ENCODE assay signal across 25 cellular contexts in the genomic region with DNA sequence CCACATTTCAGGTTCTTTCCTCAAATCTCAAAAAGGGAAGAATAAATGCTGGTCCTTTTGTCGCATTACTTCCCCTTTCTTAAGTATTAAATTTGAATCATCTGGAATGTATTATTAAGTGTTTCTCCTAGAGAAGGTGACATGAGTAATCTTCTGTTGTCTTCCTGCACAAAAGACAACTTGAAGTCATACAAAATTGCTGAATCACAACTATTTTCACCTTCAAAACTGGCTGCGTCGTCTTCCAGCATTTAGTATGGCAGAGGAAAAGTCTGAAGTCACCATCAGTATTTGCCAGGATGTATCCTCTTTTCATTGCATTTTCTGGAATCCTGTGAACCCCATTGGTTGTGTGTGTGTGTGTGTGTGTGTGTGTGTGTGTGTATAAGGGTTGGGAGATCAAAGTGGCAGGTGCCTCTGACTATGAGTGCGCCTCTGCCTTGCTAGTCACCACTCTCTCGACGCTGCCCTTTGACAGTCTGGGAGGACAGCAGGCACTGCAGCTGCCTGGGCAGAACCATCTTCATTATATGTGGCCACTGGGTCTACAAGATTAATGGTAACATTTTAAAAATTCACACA.
DNase-seq lines count a peak whose midpoint lies in the region; ATAC-seq and TF ChIP-seq lines count a peak whose summit lies in the region.
"Had no signal": no experiment of that assay in that cellular context is flagged by ENCODE, and none has a peak within 500 bp of the region (broad histone marks: within the 10 kb centered on the region; RNA-seq: fewer than 3 reads in every experiment).

No MANE protein-coding gene starts in this region.

- peaks cover 21 to 33% of the 10 kb centered on the region in 2 donors for H3K4me1 Mint-ChIP-seq in natural killer cell treated with Interleukin-12 subunit alpha and Interleukin-12 subunit beta and Interleukin-15 and Interleukin-18, amount 100 ng/mL, for 72 hours (ENCODE audit: low read depth in 2 of 2)
- H3K4me1 Mint-ChIP-seq in natural killer cell: peaks cover 19 to 26% of the 10 kb centered on the region in 2 donors

- H3K27me3 Mint-ChIP-seq in natural killer cell treated with Interleukin-12 subunit alpha and Interleukin-12 subunit beta and Interleukin-15 and Interleukin-18, amount 100 ng/mL, for 72 hours: peaks cover 0 to 4% of the 10 kb centered on the region in 2 donors
- peaks cover 0 to 8% of the 10 kb centered on the region in 2 donors for H3K27me3 Mint-ChIP-seq in natural killer cell (ENCODE audit: low read depth in 2 of 2)

- no peak overlapping the region for H3K27ac Mint-ChIP-seq in natural killer cell treated with Interleukin-12 subunit alpha and Interleukin-12 subunit beta and Interleukin-15 and Interleukin-18, amount 100 ng/mL, for 72 hours
- H3K27ac Mint-ChIP-seq in natural killer cell: no peak overlapping the region
- H3K27ac Mint-ChIP-seq: H9 had no signal

- no peak overlapping the region for H3K4me3 Mint-ChIP-seq in natural killer cell treated with Interleukin-12 subunit alpha and Interleukin-12 subunit beta and Interleukin-15 and Interleukin-18, amount 100 ng/mL, for 72 hours
- H3K4me3 Mint-ChIP-seq in natural killer cell: no peak overlapping the region
- H3K4me3 Mint-ChIP-seq: activated CD8-positive, alpha-beta T cell treated with anti-CD3 and anti-CD28 coated beads, Interleukin-2, amount 10 ng/mL, durations not matched to agents 7 days and 5 days; H9 had no signal

- DNase-seq in DMS153 (lab: John Stamatoyannopoulos, UW): peak; percentile 29
- DNase-seq in DMS153 treated with DMSO at 0.1 percent for 48 hours (lab: John Stamatoyannopoulos, UW; ENCODE audit: unreplicated experiment): no peak
- DNase-seq in natural killer cell treated with Interleukin-12 subunit alpha and Interleukin-12 subunit beta and Interleukin-15 and Interleukin-18, amount 100 ng/mL, for 72 hours (ENCODE audit: low spot score): peak; percentile 42
- DNase-seq in natural killer cell: no peak
- peak; percentile 83 for DNase-seq in NCI-H774 (lab: John Stamatoyannopoulos, UW)
- DNase-seq in brain microvascular endothelial cell: no peak
- DNase-seq: activated CD8-positive, alpha-beta T cell treated with anti-CD3 and anti-CD28 coated beads, Interleukin-2, amount 10 ng/mL, durations not matched to agents 7 days and 5 days; activated gamma-delta T cell; body of pancreas; DMS79 treated with DMSO at 0.1 percent for 48 hours; H9; IMR-90; mesendoderm; NCI-H1436; NCI-H2171 treated with DMSO at 0.1 percent for 48 hours; NCI-H524 treated with DMSO at 0.1 percent for 48 hours; stomach; thyroid gland had no signal

- intact Hi-C loops in natural killer cell (cut with micrococcal nuclease): no loop called here

- H3K9me3 ChIP-seq in neutrophil: no peaks in the 10 kb centered on the region
- H3K9me3 ChIP-seq: body of pancreas, left lung, stomach, thyroid gland, vagina had no signal

- H3K36me3 ChIP-seq in neutrophil (peaks cover 6% of the 10 kb centered on the region), brain microvascular endothelial cell (replicated peaks) (no peaks in the 10 kb centered on the region)
- H3K36me3 ChIP-seq: thyroid gland had no signal

- in situ Hi-C loops in brain microvascular endothelial cell (cut with HindIII; ENCODE audit: low pct_ligation_motif_present, low sequenced_read_pairs): no loop called here

- H3K27ac ChIP-seq in neutrophil (peak overlapping the region; percentile 82), brain microvascular endothelial cell (no peak overlapping the region)
- H3K27ac ChIP-seq: 22Rv1, body of pancreas, RWPE1, SK-N-MC, stomach, thyroid gland, vagina had no signal

- H3K9me3 Mint-ChIP-seq in natural killer cell treated with Interleukin-12 subunit alpha and Interleukin-12 subunit beta and Interleukin-15 and Interleukin-18, amount 100 ng/mL, for 72 hours: no peaks in the 10 kb centered on the region
- H3K9me3 Mint-ChIP-seq in natural killer cell: no peaks in the 10 kb centered on the region
- H3K9me3 Mint-ChIP-seq: H9 had no signal

- H3K4me1 ChIP-seq in neutrophil (ENCODE audit: control insufficient read depth in 1 of 2, insufficient read depth in 1 of 2, low read depth in 1 of 2, low read length in 1 of 2): peaks cover 37 to 52% of the 10 kb centered on the region in 2 experiments
- H3K4me1 ChIP-seq: body of pancreas had no signal

- TF ChIP-seq CTCF in natural killer cell (IDR thresholded peaks at IDR 0.05): no peak
- no peak for TF ChIP-seq CTCF in neutrophil (IDR thresholded peaks at IDR 0.05)
- TF ChIP-seq CTCF in brain microvascular endothelial cell (IDR thresholded peaks at IDR 0.05; ENCODE audit: low read depth, low read length, missing control alignments): no peak

- ATAC-seq in natural killer cell treated with Interleukin-12 subunit alpha and Interleukin-12 subunit beta and Interleukin-15 and Interleukin-18, amount 100 ng/mL, for 72 hours: no peak
- ATAC-seq in natural killer cell (no peak), GM21825 (IDR thresholded peaks at IDR 0.05; ENCODE audit: unreplicated experiment) (no peak)
- ATAC-seq: activated CD8-positive, alpha-beta T cell treated with anti-CD3 and anti-CD28 coated beads, Interleukin-2, amount 10 ng/mL, durations not matched to agents 7 days and 5 days; body of pancreas; left lung had no signal

- H3K36me3 Mint-ChIP-seq in natural killer cell treated with Interleukin-12 subunit alpha and Interleukin-12 subunit beta and Interleukin-15 and Interleukin-18, amount 100 ng/mL, for 72 hours: no peaks in the 10 kb centered on the region
- no peaks in the 10 kb centered on the region for H3K36me3 Mint-ChIP-seq in natural killer cell

- H3K4me3 ChIP-seq in neutrophil (ENCODE audit: low read depth in 1 of 2, low read length in 1 of 2) (no peak overlapping the region), brain microvascular endothelial cell (ENCODE audit: low read depth, low read length) (no peak overlapping the region)
- H3K4me3 ChIP-seq: body of pancreas, left lung, SK-N-MC, stomach, thyroid gland, vagina had no signal

- H3K27me3 ChIP-seq in neutrophil (no peaks in the 10 kb centered on the region), brain microvascular endothelial cell (replicated peaks) (no peaks in the 10 kb centered on the region)
- H3K27me3 ChIP-seq: body of pancreas, left lung, stomach, thyroid gland, vagina had no signal

Comparison
In these comparisons a context has a peak if more than half of its experiments do, and no peak if none do; other contexts are left out.
1. DNase-seq: peak in DMS153 (single experiment), natural killer cell treated with Interleukin-12 subunit alpha and Interleukin-12 subunit beta and Interleukin-15 and Interleukin-18, amount 100 ng/mL, for 72 hours (single experiment) and NCI-H774 (single experiment); none in DMS153 treated with DMSO at 0.1 percent for 48 hours (single experiment), natural killer cell (single experiment) and brain microvascular endothelial cell (single experiment).